ENCODE assay signal across 8 cellular contexts in genomic region chr2:202237787-202238233, GRCh38. TPM values are rescaled to one million over a fixed set of nuclear protein-coding genes. Genes with fewer than 3 reads are reported as not detected.
DNase-seq lines count a peak whose midpoint lies in the region; TF ChIP-seq lines count a peak whose summit lies in the region.

No MANE protein-coding gene starts in this region.

- peak; percentile 13 for DNase-seq in stimulated activated CD4-positive, alpha-beta T cell treated with anti-CD3 and anti-CD28 coated beads, Interleukin-4, amount 100 ng/mL, for 1 hour
- DNase-seq in stimulated activated CD4-positive, alpha-beta T cell treated with anti-CD3 and anti-CD28 coated beads, Interleukin-15, amount 100 ng/mL, for 24 hours = no peak
- peak; percentile 55 for DNase-seq in HFFc6
- DNase-seq in MM.1S = peak; percentile 12
- DNase-seq in glomerular visceral epithelial cell (ENCODE audit: extremely low spot score) = peak; percentile 61
- peak; percentile 40 for DNase-seq in occipital lobe (lab: John Stamatoyannopoulos, UW)
- DNase-seq in SKM-1 (lab: John Stamatoyannopoulos, UW; ENCODE audit: unreplicated experiment) = no peak

- H3K4me1 ChIP-seq in MM.1S (ENCODE audit: low read length) = peaks cover 8% of the 10 kb centered on the region

- H3K9me3 Mint-ChIP-seq in HFFc6 = no peaks in the 10 kb centered on the region
- no peaks in the 10 kb centered on the region for H3K9me3 Mint-ChIP-seq in activated naive CD4-positive, alpha-beta T cell treated with anti-CD3 and anti-CD28 coated beads, Interleukin-2, amount 50 U/mL, for 24 hours

- H2AFZ ChIP-seq in MM.1S (ENCODE audit: low read length) = peak overlapping the region; percentile 99

- peak overlapping the region; percentile 33; the same call in 1 of the 2 replicates for H3K27ac ChIP-seq in MM.1S (ENCODE audit: low read length)

- H3K79me2 ChIP-seq in MM.1S (ENCODE audit: low read length) = peaks cover 55% of the 10 kb centered on the region

- H3K4me2 ChIP-seq in MM.1S (ENCODE audit: low read depth, low read length) = peak overlapping the region; percentile 61

- H3F3A ChIP-seq in MM.1S (ENCODE audit: insufficient read depth, low read length) = no peaks in the 10 kb centered on the region

- no peaks in the 10 kb centered on the region for H3K27me3 Mint-ChIP-seq in HFFc6 (ENCODE audit: insufficient read depth)
- H3K27me3 Mint-ChIP-seq in activated naive CD4-positive, alpha-beta T cell treated with anti-CD3 and anti-CD28 coated beads, Interleukin-2, amount 50 U/mL, for 24 hours = no peaks in the 10 kb centered on the region

- peak overlapping the region; percentile 97 for H3K4me3 Mint-ChIP-seq in HFFc6
- H3K4me3 Mint-ChIP-seq in activated naive CD4-positive, alpha-beta T cell treated with anti-CD3 and anti-CD28 coated beads, Interleukin-2, amount 50 U/mL, for 24 hours = peak overlapping the region; percentile 94

- TF ChIP-seq CTCF in HFFc6 (IDR thresholded peaks at IDR 0.05) (no peak), MM.1S (IDR thresholded peaks at IDR 0.05; ENCODE audit: low read length) (no peak)

- H3K9me3 ChIP-seq in MM.1S (replicated peaks; ENCODE audit: insufficient read depth, low read length) = no peaks in the 10 kb centered on the region

- no peaks in the 10 kb centered on the region for H3K36me3 Mint-ChIP-seq in HFFc6 (ENCODE audit: low read depth)
- H3K36me3 Mint-ChIP-seq in activated naive CD4-positive, alpha-beta T cell treated with anti-CD3 and anti-CD28 coated beads, Interleukin-2, amount 50 U/mL, for 24 hours = no peaks in the 10 kb centered on the region

- H4K20me1 ChIP-seq in MM.1S (ENCODE audit: insufficient read depth, low read length) = no peaks in the 10 kb centered on the region

- peak overlapping the region; percentile 91 for H3K27ac Mint-ChIP-seq in HFFc6
- H3K27ac Mint-ChIP-seq in activated naive CD4-positive, alpha-beta T cell treated with anti-CD3 and anti-CD28 coated beads, Interleukin-2, amount 50 U/mL, for 24 hours = peak overlapping the region; percentile 86

- H3K9ac ChIP-seq in MM.1S (ENCODE audit: low read length) = peak overlapping the region; percentile 82

- H3K9me2 ChIP-seq in MM.1S (replicated peaks; ENCODE audit: insufficient read depth, low read length) = no peaks in the 10 kb centered on the region

- peaks cover 32% of the 10 kb centered on the region for H3K4me1 Mint-ChIP-seq in HFFc6 (ENCODE audit: low read depth)
- H3K4me1 Mint-ChIP-seq in activated naive CD4-positive, alpha-beta T cell treated with anti-CD3 and anti-CD28 coated beads, Interleukin-2, amount 50 U/mL, for 24 hours = peaks cover 44% of the 10 kb centered on the region

- H3K36me3 ChIP-seq in MM.1S (replicated peaks; ENCODE audit: insufficient read depth, low read length) = no peaks in the 10 kb centered on the region; the same call in 1 of the 2 replicates

- H3K27me3 ChIP-seq in MM.1S (replicated peaks; ENCODE audit: insufficient read depth, low read length) = no peaks in the 10 kb centered on the region

- H3K4me3 ChIP-seq in MM.1S (ENCODE audit: low read length) = peak overlapping the region; percentile 96

RNA-seq across cellular contexts. Expression of gene SUMO1, which starts 0.6 kb away (rescaled TPM):
- total RNA-seq in HFFc6 (2021; fragmentation: NEBNext Ultra II Directional; extraction: Animal tissue kit (Norgen Biotek cat#: 25700)) = 100 to 1,000 TPM; 135 to 153 (median 147) TPM
- total RNA-seq in occipital lobe = 172 TPM

RNA-seq across cellular contexts. Expression of gene NOP58, which starts 27.8 kb away (rescaled TPM):
- total RNA-seq in HFFc6 (2021; fragmentation: NEBNext Ultra II Directional; extraction: Animal tissue kit (Norgen Biotek cat#: 25700)) = 10 to 100 TPM; 50.2 to 61.9 (median 57.0) TPM
- 68.2 TPM for total RNA-seq in occipital lobe

Comparison
In these comparisons a context has a peak if more than half of its experiments do, and no peak if none do; other contexts are left out.
1. DNase-seq: peak in stimulated activated CD4-positive, alpha-beta T cell treated with anti-CD3 and anti-CD28 coated beads, Interleukin-4, amount 100 ng/mL, for 1 hour (single experiment), HFFc6 (single experiment), MM.1S (single experiment), glomerular visceral epithelial cell (single experiment) and occipital lobe (single experiment); none in stimulated activated CD4-positive, alpha-beta T cell treated with anti-CD3 and anti-CD28 coated beads, Interleukin-15, amount 100 ng/mL, for 24 hours (single experiment) and SKM-1 (single experiment).